9 cellular contexts compared by ENCODE assay signal in genomic region chr1:229229721-229230135, GRCh38. TPM values are rescaled to one million over a fixed set of nuclear protein-coding genes. Genes with fewer than 3 reads are reported as not detected.
DNase-seq lines count a peak whose midpoint lies in the region; ATAC-seq lines count a peak whose summit lies in the region.
"Had no signal": no experiment of that assay in that cellular context is flagged by ENCODE, and none has a peak within 500 bp of the region (broad histone marks: within the 10 kb centered on the region; RNA-seq: fewer than 3 reads in every experiment).

No MANE protein-coding gene starts in this region.

- H3K4me1 Mint-ChIP-seq in stimulated activated naive CD8-positive, alpha-beta T cell treated with anti-CD3 and anti-CD28 coated beads, Interleukin-15, amount 100 ng/mL, for 72 hours = peaks cover 14% of the 10 kb centered on the region

- no peaks in the 10 kb centered on the region for H3K9me2 ChIP-seq in Karpas-422 (replicated peaks; ENCODE audit: insufficient read depth, low read length)

- no peaks in the 10 kb centered on the region for H3K79me2 ChIP-seq in Karpas-422 (ENCODE audit: low read length)

- H3K36me3 ChIP-seq in Karpas-422 (ENCODE audit: insufficient read depth, low read length) = no peaks in the 10 kb centered on the region
- H3K36me3 ChIP-seq: BLaER1 had no signal

- H3K9me3 ChIP-seq in Karpas-422 (ENCODE audit: low read length) = no peaks in the 10 kb centered on the region
- H3K9me3 ChIP-seq: BLaER1 had no signal

- H3K27me3 Mint-ChIP-seq in stimulated activated naive CD8-positive, alpha-beta T cell treated with anti-CD3 and anti-CD28 coated beads, Interleukin-15, amount 100 ng/mL, for 72 hours = no peaks in the 10 kb centered on the region

- no peak for DNase-seq in stimulated activated naive CD8-positive, alpha-beta T cell treated with anti-CD3 and anti-CD28 coated beads, Interleukin-15, amount 100 ng/mL, for 72 hours
- no peak for DNase-seq in stimulated activated naive CD8-positive, alpha-beta T cell treated with anti-CD3 and anti-CD28 coated beads, Interleukin-15, Interleukin-2, amounts not matched to agents 100 U/mL and 50 U/mL, for 24 hours
- DNase-seq in myocyte (ENCODE audit: low read depth) (peak; percentile 35), GF-D8 (lab: John Stamatoyannopoulos, UW) (no peak), Karpas-422 (no peak)

- no peaks in the 10 kb centered on the region for H3K4me1 ChIP-seq in Karpas-422 (ENCODE audit: low read length)
- H3K4me1 ChIP-seq: BLaER1 had no signal

- H4K20me1 ChIP-seq in Karpas-422 (ENCODE audit: insufficient read depth, low read depth, low read length) = no peaks in the 10 kb centered on the region
- H4K20me1 ChIP-seq: BLaER1 had no signal

- no peak overlapping the region for H3K9ac ChIP-seq in Karpas-422 (ENCODE audit: low read length)
- H3K9ac ChIP-seq: BLaER1 had no signal

- no peak overlapping the region for H3K4me2 ChIP-seq in Karpas-422 (ENCODE audit: low read depth, low read length, poor library complexity, severe bottlenecking)
- H3K4me2 ChIP-seq: BLaER1 had no signal

- no peaks in the 10 kb centered on the region for H3K9me3 Mint-ChIP-seq in stimulated activated naive CD8-positive, alpha-beta T cell treated with anti-CD3 and anti-CD28 coated beads, Interleukin-15, amount 100 ng/mL, for 72 hours

- no peaks in the 10 kb centered on the region for H3K27me3 ChIP-seq in Karpas-422 (ENCODE audit: low read length)

- H3K4me3 Mint-ChIP-seq in stimulated activated naive CD8-positive, alpha-beta T cell treated with anti-CD3 and anti-CD28 coated beads, Interleukin-15, amount 100 ng/mL, for 72 hours = no peak overlapping the region

- no peak overlapping the region for H2AFZ ChIP-seq in Karpas-422 (ENCODE audit: low read length)

- no peak overlapping the region for H3K27ac ChIP-seq in Karpas-422 (ENCODE audit: low read length)
- H3K27ac ChIP-seq: BLaER1 had no signal

- ATAC-seq in stimulated activated naive CD8-positive, alpha-beta T cell treated with anti-CD3 and anti-CD28 coated beads, Interleukin-15, amount 100 ng/mL, for 72 hours = peak; percentile 17
- no peak for ATAC-seq in stimulated activated naive CD8-positive, alpha-beta T cell treated with anti-CD3 and anti-CD28 coated beads, Interleukin-15, Interleukin-2, amounts not matched to agents 100 U/mL and 50 U/mL, for 24 hours
- ATAC-seq in esophagus mucosa = peak; percentile 34
- no peak for ATAC-seq in GM18909 (IDR thresholded peaks at IDR 0.05; ENCODE audit: poor library complexity, unreplicated experiment)
- ATAC-seq in HG02885 (IDR thresholded peaks at IDR 0.05; ENCODE audit: poor library complexity, unreplicated experiment) = no peak

- H3K27ac Mint-ChIP-seq in stimulated activated naive CD8-positive, alpha-beta T cell treated with anti-CD3 and anti-CD28 coated beads, Interleukin-15, amount 100 ng/mL, for 72 hours = no peak overlapping the region

- no peak overlapping the region for H3K4me3 ChIP-seq in Karpas-422 (ENCODE audit: low read length)
- H3K4me3 ChIP-seq: BLaER1 had no signal

RNA-seq across cellular contexts. Expression of gene RAB4A, which starts 41.2 kb away (rescaled TPM):
- 58.5 TPM for total RNA-seq in esophagus mucosa
- 15.7 and 18.7 TPM in 2 replicates for total RNA-seq in myocyte
- 19.9 TPM for polyA plus RNA-seq in myocyte (2012)
- total RNA-seq in Karpas-422 (2014; rRNA removed; shearing (Covaris generic); ENCODE audit: low replicate concordance) = not detected in 2 replicates

Comparison
In these comparisons a context has a peak if more than half of its experiments do, and no peak if none do; other contexts are left out.
1. ATAC-seq: peak in stimulated activated naive CD8-positive, alpha-beta T cell treated with anti-CD3 and anti-CD28 coated beads, Interleukin-15, amount 100 ng/mL, for 72 hours (single experiment) and esophagus mucosa (single experiment); none in stimulated activated naive CD8-positive, alpha-beta T cell treated with anti-CD3 and anti-CD28 coated beads, Interleukin-15, Interleukin-2, amounts not matched to agents 100 U/mL and 50 U/mL, for 24 hours (single experiment), GM18909 (single experiment) and HG02885 (single experiment).
2. RNA of gene RAB4A, which starts 41.2 kb away (total RNA-seq): 58.5 TPM in esophagus mucosa (single experiment) and 15.7 to 18.7 TPM in myocyte; not detected in Karpas-422; every median in the first group is over 10 times any median in the second.